ENCODE assay signal across 28 cellular contexts in the genomic region with DNA sequence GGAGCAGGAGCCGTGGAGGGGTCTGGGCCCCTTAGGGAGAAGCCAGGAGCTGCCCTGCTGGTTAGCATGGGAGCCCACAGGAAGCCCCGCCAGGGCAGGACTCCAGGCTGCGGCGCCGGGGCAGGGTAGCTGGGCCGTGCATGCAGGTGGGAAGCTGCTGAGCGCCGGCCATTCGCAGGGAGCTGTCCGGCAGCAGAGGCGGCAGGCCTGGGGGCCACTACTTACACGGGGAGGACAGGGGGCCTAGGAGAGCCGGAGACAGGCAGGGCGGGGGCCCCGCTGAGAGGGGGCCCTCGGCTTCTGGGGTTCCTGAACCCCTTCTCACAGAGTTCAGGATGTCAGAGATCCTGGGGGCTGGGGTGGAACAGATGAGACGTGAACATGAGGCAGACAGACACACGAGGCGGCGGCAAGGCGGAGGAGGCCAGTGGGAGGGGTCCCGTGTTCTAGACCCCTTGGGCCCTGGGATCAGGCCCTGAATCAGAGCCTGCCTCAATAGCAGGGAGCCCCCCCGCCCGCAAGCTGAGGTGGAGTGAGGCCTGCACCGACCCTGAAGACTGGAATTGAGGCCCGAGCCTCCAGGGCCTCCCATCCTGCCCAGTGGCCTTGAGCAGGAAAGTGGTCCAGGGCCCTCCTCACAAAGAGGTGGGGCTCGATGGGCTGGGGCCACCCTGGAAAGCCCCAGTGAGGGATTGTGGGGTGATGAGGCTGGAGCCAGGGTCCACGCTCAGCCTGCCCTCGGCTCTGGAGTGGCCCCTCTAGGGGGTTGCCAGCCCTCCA. TPM values are rescaled to one million over a fixed set of nuclear protein-coding genes. Genes with fewer than 3 reads are reported as not detected.
"Had no signal": no experiment of that assay in that cellular context is flagged by ENCODE, and none has a peak within 500 bp of the region (broad histone marks: within the 10 kb centered on the region; RNA-seq: fewer than 3 reads in every experiment).

No MANE protein-coding gene starts in this region.

- H3K36me3 Mint-ChIP-seq: IgD-negative memory B cell, T-cell had no signal

- H3K4me3 ChIP-seq: MG63, Peyer's patch had no signal

- DNase-seq: Karpas-422, KG1, MG63, NCI-H1092, NCI-H1105 treated with DMSO at 0.1 percent for 48 hours, NCI-H1417 treated with DMSO at 0.1 percent for 48 hours, NCI-H146, NCI-H187, NCI-H2029, NCI-H2081 treated with DMSO at 0.1 percent for 48 hours, NCI-H2171, NCI-H226, NCI-H446, NCI-H510A, NCI-H524 treated with DMSO at 0.1 percent for 48 hours, NCI-H69, NCI-H774, PC-3, Peyer's patch, Right ventricle myocardium superior, SK-N-SH, SW 1271, T-cell had no signal

- H3K27ac ChIP-seq: HL-60, Peyer's patch had no signal

- H3K27ac Mint-ChIP-seq: IgD-negative memory B cell; T-cell; T-helper 1 cell treated with Interleukin-12 subunit alpha and Interleukin-12 subunit beta and Interleukin-4 antibody, amounts not matched to agents 30 μg/mL and 1 μg/mL, for 36 hours had no signal

- H3K4me3 Mint-ChIP-seq: IgD-negative memory B cell; T-cell; T-helper 1 cell treated with Interleukin-12 subunit alpha and Interleukin-12 subunit beta and Interleukin-4 antibody, amounts not matched to agents 30 μg/mL and 1 μg/mL, for 36 hours had no signal

- ATAC-seq: PC-3, T-cell had no signal

- H3K9me3 ChIP-seq: MG63, Peyer's patch, SK-N-SH had no signal

- H3K4me2 ChIP-seq: SK-N-SH had no signal

- H3K4me1 Mint-ChIP-seq: IgD-negative memory B cell, T-cell had no signal

- H3K27me3 ChIP-seq: MG63, Peyer's patch had no signal

- FAIRE-seq: HTR-8/SVneo had no signal

- H3K9ac ChIP-seq: SK-N-SH had no signal

- H3K36me3 ChIP-seq: MG63, Peyer's patch had no signal

- H3K9me3 Mint-ChIP-seq: IgD-negative memory B cell; T-cell; T-helper 1 cell treated with Interleukin-12 subunit alpha and Interleukin-12 subunit beta and Interleukin-4 antibody, amounts not matched to agents 30 μg/mL and 1 μg/mL, for 36 hours had no signal

- H3K4me1 ChIP-seq: Peyer's patch had no signal

RNA-seq across cellular contexts. Expression of a gene that starts 39.5 kb away (rescaled TPM):
- total RNA-seq: PC-3, Peyer's patch, SK-MEL-5 had no signal
